Comparison of ENCODE assay signal across 2 cellular contexts in genomic region chr2:101516833-101517690, GRCh38.
TF ChIP-seq lines count a peak whose summit lies in the region.

No MANE protein-coding gene starts in this region.

TF ChIP-seq in HCT116, 20 proteins besides CTCF, POLR2A, EP300 and RAD21:
- no peak; the same call in 1 of the 2 replicates for TF ChIP-seq MAX (IDR thresholded peaks at IDR 0.05)
- peak; percentile 54; the same call in 1 of the 2 replicates for TF ChIP-seq FOSL1 (IDR thresholded peaks at IDR 0.05; ENCODE audit: low read depth)
- TF ChIP-seq JUND (IDR thresholded peaks at IDR 0.05) = peak; percentile 30
- no peak for TF ChIP-seq EZH2phosphoT487 (IDR thresholded peaks at IDR 0.05; ENCODE audit: borderline replicate concordance)
- TF ChIP-seq SP1 (IDR thresholded peaks at IDR 0.05; ENCODE audit: low read depth) = peak; percentile 41
- 0 out of 2 replicates have a peak, but pooled peaks have one; percentile 42 for TF ChIP-seq CBX3 (IDR thresholded peaks at IDR 0.05; ENCODE audit: low read depth)

TF ChIP-seq in H1, 55 proteins besides CTCF, POLR2A, EP300 and RAD21:
- TF ChIP-seq, protein P1, sequence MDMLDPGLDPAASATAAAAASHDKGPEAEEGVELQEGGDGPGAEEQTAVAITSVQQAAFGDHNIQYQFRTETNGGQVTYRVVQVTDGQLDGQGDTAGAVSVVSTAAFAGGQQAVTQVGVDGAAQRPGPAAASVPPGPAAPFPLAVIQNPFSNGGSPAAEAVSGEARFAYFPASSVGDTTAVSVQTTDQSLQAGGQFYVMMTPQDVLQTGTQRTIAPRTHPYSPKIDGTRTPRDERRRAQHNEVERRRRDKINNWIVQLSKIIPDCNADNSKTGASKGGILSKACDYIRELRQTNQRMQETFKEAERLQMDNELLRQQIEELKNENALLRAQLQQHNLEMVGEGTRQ (IDR thresholded peaks at IDR 0.05; ENCODE audit: low read length) = no peak
- no peak for TF ChIP-seq CHD2 (IDR thresholded peaks at IDR 0.05; ENCODE audit: low read length)
- no peak for TF ChIP-seq SUZ12 (IDR thresholded peaks at IDR 0.05; ENCODE audit: low read length)
- TF ChIP-seq YY1 (IDR thresholded peaks at IDR 0.05; ENCODE audit: low read depth, low read length) = no peak
- TF ChIP-seq CHD7 (IDR thresholded peaks at IDR 0.05; ENCODE audit: insufficient replicate concordance, low read length) = no peak
- TF ChIP-seq HDAC6 (IDR thresholded peaks at IDR 0.05; ENCODE audit: low read depth, low read length) = no peak
- TF ChIP-seq BRCA1 (IDR thresholded peaks at IDR 0.05; ENCODE audit: low read depth, low read length) = no peak
- no peak for TF ChIP-seq RXRA (IDR thresholded peaks at IDR 0.05; ENCODE audit: insufficient read depth, low read depth, low read length)
TF ChIP-seq in H1: peak in this region for 0.
